In genomic region chr7:132318338-132319318, GRCh38 we compare ENCODE assay signal across 8 cellular contexts.
DNase-seq lines count a peak whose midpoint lies in the region; ATAC-seq, FAIRE-seq and TF ChIP-seq lines count a peak whose summit lies in the region.

No MANE protein-coding gene starts in this region.

- H2AFZ ChIP-seq in astrocyte (ENCODE audit: low read depth, low read length) (peak overlapping the region; percentile 77), hepatocyte (no peak overlapping the region)

- ATAC-seq in GM18498 (IDR thresholded peaks at IDR 0.05; ENCODE audit: unreplicated experiment) (peak; percentile 93), HG02973 (IDR thresholded peaks at IDR 0.05; ENCODE audit: unreplicated experiment) (peak; percentile 71)

- H3K36me3 Mint-ChIP-seq in astrocyte (ENCODE audit: low read depth, unreplicated experiment) = peaks cover 2% of the 10 kb centered on the region

- H3K9me3 ChIP-seq in astrocyte (ENCODE audit: insufficient read depth, low read depth, low read length) (no peaks in the 10 kb centered on the region), hepatocyte (ENCODE audit: low read depth) (no peaks in the 10 kb centered on the region), sigmoid colon (no peaks in the 10 kb centered on the region)

- DNase-seq in NCI-H2081 (lab: John Stamatoyannopoulos, UW) (peak; percentile 87 to 88), T-helper 9 cell (peak; percentile 66), astrocyte (ENCODE audit: low read depth) (peak; percentile 65), hepatocyte (ENCODE audit: low spot score) (peak; percentile 90), sigmoid colon (peak; percentile 92), cortex of kidney (lab: John Stamatoyannopoulos, UW) (no peak)

- intact Hi-C loops in sigmoid colon (cut with DNase I) = loop anchor here (1.0 to 5.0 kb wide), 2 partner anchors 184 to 262 kb away; no protein-coding TSS in a partner anchor

- no peak for TF ChIP-seq POLR2A in sigmoid colon (IDR thresholded peaks at IDR 0.05)

- peak; percentile 72 for FAIRE-seq in astrocyte (lab: Jason Lieb, UNC)

- H3K9me3 Mint-ChIP-seq in astrocyte (ENCODE audit: unreplicated experiment) = no peaks in the 10 kb centered on the region

- no peak overlapping the region for H3K4me3 ChIP-seq in astrocyte (ENCODE audit: insufficient read depth, low read depth, low read length)
- no peak overlapping the region for H3K4me3 ChIP-seq in hepatocyte
- H3K4me3 ChIP-seq in sigmoid colon = no peak overlapping the region

- H3K4me1 ChIP-seq in astrocyte (ENCODE audit: insufficient read depth, low read length) (peaks cover 9% of the 10 kb centered on the region), hepatocyte (ENCODE audit: insufficient read depth) (no peaks in the 10 kb centered on the region), sigmoid colon (peaks cover 0 to 13% (median 12%) of the 10 kb centered on the region in 4 donors)

- no peak overlapping the region for H3K27ac Mint-ChIP-seq in astrocyte (ENCODE audit: unreplicated experiment)

- TF ChIP-seq EP300 in sigmoid colon (IDR thresholded peaks at IDR 0.05) = no peak

- H3K27ac ChIP-seq in astrocyte (ENCODE audit: low read depth, low read length) = no peak overlapping the region
- H3K27ac ChIP-seq in hepatocyte = no peak overlapping the region
- no peak overlapping the region for H3K27ac ChIP-seq in sigmoid colon

- H3K4me2 ChIP-seq in astrocyte (ENCODE audit: low read length) (peak overlapping the region; percentile 75), hepatocyte (peak overlapping the region; percentile 54)

- H4K20me1 ChIP-seq in astrocyte (ENCODE audit: insufficient read depth, low read length) (no peaks in the 10 kb centered on the region), hepatocyte (ENCODE audit: insufficient read depth, poor library complexity, severe bottlenecking) (no peaks in the 10 kb centered on the region)

- TF ChIP-seq CTCF in astrocyte (IDR thresholded peaks at IDR 0.05; ENCODE audit: insufficient read depth, low read depth, low read length) = peak; percentile 86
- peak; percentile 96 for TF ChIP-seq CTCF in hepatocyte (IDR thresholded peaks at IDR 0.05; ENCODE audit: poor library complexity)
- peak; percentile 73 to 94 (median 84) for TF ChIP-seq CTCF in sigmoid colon (IDR thresholded peaks at IDR 0.05)

- no peak overlapping the region for H3K9ac ChIP-seq in astrocyte (ENCODE audit: low read length)

- H3K36me3 ChIP-seq in astrocyte (ENCODE audit: insufficient read depth, low read length) (no peaks in the 10 kb centered on the region), hepatocyte (replicated peaks; ENCODE audit: insufficient read depth, low read depth) (no peaks in the 10 kb centered on the region), sigmoid colon (no peaks in the 10 kb centered on the region)

- peaks cover 36% of the 10 kb centered on the region for H3K27me3 Mint-ChIP-seq in astrocyte (ENCODE audit: low read depth, unreplicated experiment)

- H3K79me2 ChIP-seq in astrocyte (ENCODE audit: insufficient read depth, low read length) = no peaks in the 10 kb centered on the region
- no peaks in the 10 kb centered on the region for H3K79me2 ChIP-seq in hepatocyte

- 18% methylated on average over 21 of the region's 21 CpGs for WGBS in hepatocyte (ENCODE audit: low lambda C conversion rate, missing lambda C conversion rate)
- 13% methylated on average over 21 of the region's 21 CpGs for WGBS in sigmoid colon, 2 donors

- H3K4me1 Mint-ChIP-seq in astrocyte (ENCODE audit: low read depth, unreplicated experiment) = peaks cover 3% of the 10 kb centered on the region

- H3K9me2 ChIP-seq in hepatocyte (replicated peaks; ENCODE audit: insufficient read depth) = no peaks in the 10 kb centered on the region

- no peaks in the 10 kb centered on the region for H3K27me3 ChIP-seq in astrocyte (ENCODE audit: insufficient read depth, low read length)
- H3K27me3 ChIP-seq in hepatocyte = peaks cover 16% of the 10 kb centered on the region
- peaks cover 0 to 23% (median 0%) of the 10 kb centered on the region in 3 donors for H3K27me3 ChIP-seq in sigmoid colon

- peak overlapping the region; percentile 69 for H3K4me3 Mint-ChIP-seq in astrocyte (ENCODE audit: unreplicated experiment)
